8 cellular contexts compared by ENCODE assay signal in genomic region chr2:68770271-68771111, GRCh38. TPM values are rescaled to one million over a fixed set of nuclear protein-coding genes. Genes with fewer than 3 reads are reported as not detected.
DNase-seq lines count a peak whose midpoint lies in the region; ATAC-seq, FAIRE-seq and TF ChIP-seq lines count a peak whose summit lies in the region.

No MANE protein-coding gene starts in this region.

- H3K27me3 Mint-ChIP-seq in activated T-helper 2 cell treated with anti-CD3 and anti-CD28 coated beads, Interferon-gamma antibody, Interleukin-2, Interleukin-4, amounts not matched to agents 10 μg/mL and 5 μg/mL and 100 μg/mL, durations not matched to agents 14 hours and 24 hours and 36 hours (ENCODE audit: low read depth) = no peaks in the 10 kb centered on the region

- H3K18ac ChIP-seq in mesenchymal stem cell (ENCODE audit: low read depth in 1 of 2, low read length in 2 of 2) = peak overlapping the region; percentile 75 to 88

- peak overlapping the region; percentile 81 to 95 for H2BK12ac ChIP-seq in mesenchymal stem cell (ENCODE audit: low read length in 2 of 2)

- DNase-seq in right atrium auricular region (ENCODE audit: low spot score) (no peak), Right ventricle myocardium superior (no peak), mesenchymal stem cell (peak; percentile 24), urothelium cell line (ENCODE audit: low spot score) (no peak), COLO668 (lab: John Stamatoyannopoulos, UW; ENCODE audit: unreplicated experiment) (no peak)
- DNase-seq in activated T-helper 2 cell treated with anti-CD3 and anti-CD28 coated beads, Interferon-gamma antibody, Interleukin-2, Interleukin-4, amounts not matched to agents 10 μg/mL and 5 μg/mL and 100 μg/mL, durations not matched to agents 14 hours and 24 hours and 36 hours (ENCODE audit: low spot score) = no peak
- DNase-seq in activated effector memory CD4-positive, alpha-beta T cell treated with anti-CD3 and anti-CD28 coated beads, Interleukin-2, amount 50 U/mL, for 16 hours = no peak

- H3K27me3 ChIP-seq in right atrium auricular region (no peaks in the 10 kb centered on the region), mesenchymal stem cell (ENCODE audit: control insufficient read depth in 1 of 2, insufficient read depth in 1 of 2, low read length in 2 of 2) (peaks cover 0 to 6% of the 10 kb centered on the region in 2 experiments)

- peak overlapping the region; percentile 78 for H2BK120ac ChIP-seq in mesenchymal stem cell (ENCODE audit: low read depth, low read length)

- peak overlapping the region; percentile 46 to 57 for H3K27ac ChIP-seq in right atrium auricular region
- no peak overlapping the region for H3K27ac ChIP-seq in mesenchymal stem cell (ENCODE audit: low read length, poor library complexity, severe bottlenecking)

- H4K8ac ChIP-seq in mesenchymal stem cell (ENCODE audit: low read length) = no peak overlapping the region

- H3K23ac ChIP-seq in mesenchymal stem cell (ENCODE audit: low read length in 2 of 2) = no peak overlapping the region

- H3K4me3 Mint-ChIP-seq in activated T-helper 2 cell treated with anti-CD3 and anti-CD28 coated beads, Interferon-gamma antibody, Interleukin-2, Interleukin-4, amounts not matched to agents 10 μg/mL and 5 μg/mL and 100 μg/mL, durations not matched to agents 14 hours and 24 hours and 36 hours (ENCODE audit: low read depth) = peak overlapping the region; percentile 35

- H3K9me3 ChIP-seq in right atrium auricular region (no peaks in the 10 kb centered on the region), mesenchymal stem cell (ENCODE audit: control insufficient read depth, low read length) (no peaks in the 10 kb centered on the region)

- FAIRE-seq in urothelium cell line (lab: Jason Lieb, UNC) = peak; percentile 5

- H3K4me2 ChIP-seq in mesenchymal stem cell (ENCODE audit: low read length, poor library complexity, severe bottlenecking) = no peak overlapping the region

- no peak for TF ChIP-seq CTCF in right atrium auricular region (IDR thresholded peaks at IDR 0.05)

- WGBS in mesenchymal stem cell = 67% methylated on average over 3 of the region's 6 CpGs

- ATAC-seq in Right ventricle myocardium superior (ENCODE audit: poor library complexity) (no peak), GM18517 (IDR thresholded peaks at IDR 0.05; ENCODE audit: unreplicated experiment) (no peak)

- H3K4me3 ChIP-seq in right atrium auricular region (no peak overlapping the region), mesenchymal stem cell (ENCODE audit: insufficient read depth in 1 of 2, low read depth in 1 of 2, low read length in 2 of 2) (no peak overlapping the region)

- no peak overlapping the region for H2AFZ ChIP-seq in mesenchymal stem cell (ENCODE audit: low read depth, low read length)

- H3K36me3 ChIP-seq in right atrium auricular region (no peaks in the 10 kb centered on the region), mesenchymal stem cell (ENCODE audit: control insufficient read depth in 1 of 2, insufficient read depth in 2 of 2, low read depth in 1 of 2, low read length in 2 of 2) (peaks cover 0 to 2% of the 10 kb centered on the region in 2 experiments)

- H3K4me1 ChIP-seq in right atrium auricular region = peaks cover 0 to 33% of the 10 kb centered on the region in 2 donors
- H3K4me1 ChIP-seq in mesenchymal stem cell (ENCODE audit: control insufficient read depth, insufficient read depth, low read depth, low read length) = no peaks in the 10 kb centered on the region

- no peaks in the 10 kb centered on the region for H3K79me1 ChIP-seq in mesenchymal stem cell (replicated peaks; ENCODE audit: low read length, poor library complexity, severe bottlenecking)

- H3K4me1 Mint-ChIP-seq in activated T-helper 2 cell treated with anti-CD3 and anti-CD28 coated beads, Interferon-gamma antibody, Interleukin-2, Interleukin-4, amounts not matched to agents 10 μg/mL and 5 μg/mL and 100 μg/mL, durations not matched to agents 14 hours and 24 hours and 36 hours (ENCODE audit: low read depth) = peaks cover 99% of the 10 kb centered on the region

- peaks cover 47% of the 10 kb centered on the region for H3K36me3 Mint-ChIP-seq in activated T-helper 2 cell treated with anti-CD3 and anti-CD28 coated beads, Interferon-gamma antibody, Interleukin-2, Interleukin-4, amounts not matched to agents 10 μg/mL and 5 μg/mL and 100 μg/mL, durations not matched to agents 14 hours and 24 hours and 36 hours (ENCODE audit: low read depth)

- H3K9me3 Mint-ChIP-seq in activated T-helper 2 cell treated with anti-CD3 and anti-CD28 coated beads, Interferon-gamma antibody, Interleukin-2, Interleukin-4, amounts not matched to agents 10 μg/mL and 5 μg/mL and 100 μg/mL, durations not matched to agents 14 hours and 24 hours and 36 hours = no peaks in the 10 kb centered on the region

- peak overlapping the region; percentile 90 for H3K27ac Mint-ChIP-seq in activated T-helper 2 cell treated with anti-CD3 and anti-CD28 coated beads, Interferon-gamma antibody, Interleukin-2, Interleukin-4, amounts not matched to agents 10 μg/mL and 5 μg/mL and 100 μg/mL, durations not matched to agents 14 hours and 24 hours and 36 hours

- intact Hi-C loops in Right ventricle myocardium superior (cut with DNase I) = no loop called here
- intact Hi-C loops in activated T-helper 2 cell treated with anti-CD3 and anti-CD28 coated beads, Interferon-gamma antibody, Interleukin-2, Interleukin-4, amounts not matched to agents 10 μg/mL and 5 μg/mL and 100 μg/mL, durations not matched to agents 14 hours and 24 hours and 36 hours (cut with micrococcal nuclease) = loop anchor here (1.0 to 5.0 kb wide), 6 partner anchors 28 to 1373 kb away; partner anchors contain the start of genes ETAA1 and PPP3R1

- H2BK5ac ChIP-seq in mesenchymal stem cell (ENCODE audit: low read depth, low read length, poor library complexity, severe bottlenecking) = no peak overlapping the region

- no peak overlapping the region for H2BK15ac ChIP-seq in mesenchymal stem cell (ENCODE audit: low read depth, poor library complexity, severe bottlenecking)

- H3K4ac ChIP-seq in mesenchymal stem cell (ENCODE audit: low read depth in 1 of 2, low read length in 2 of 2) = peak overlapping the region; percentile 3 to 71

- H4K91ac ChIP-seq in mesenchymal stem cell (ENCODE audit: low read length) = no peak overlapping the region

- H3K14ac ChIP-seq in mesenchymal stem cell (ENCODE audit: low read length in 2 of 2) = no peak overlapping the region

- no peak overlapping the region for H2AK5ac ChIP-seq in mesenchymal stem cell (ENCODE audit: low read length, severe bottlenecking)

- no peak overlapping the region for H3K9ac ChIP-seq in mesenchymal stem cell (ENCODE audit: low read length)

RNA-seq across cellular contexts. Expression of gene ARHGAP25, which starts 35.9 kb away (rescaled TPM):
- total RNA-seq in right atrium auricular region = 10 to 100 TPM in 1 of 2 donors, 1 to 10 TPM in 1; 4.2 to 12.8 TPM
- 7.3 TPM for total RNA-seq in Right ventricle myocardium superior
- 39.9 and 41.3 TPM in 2 replicates for total RNA-seq in activated T-helper 2 cell treated with anti-CD3 and anti-CD28 coated beads, Interferon-gamma antibody, Interleukin-2, Interleukin-4, amounts not matched to agents 10 μg/mL and 5 μg/mL and 100 μg/mL, durations not matched to agents 14 hours and 24 hours and 36 hours
- 0.62 TPM for polyA plus RNA-seq in mesenchymal stem cell (2013, experiment 1 of 2)
- 0.45 TPM for polyA plus RNA-seq in mesenchymal stem cell (2013, experiment 2 of 2)
